Comparison of ENCODE assay signal across 8 cellular contexts in the genomic region with DNA sequence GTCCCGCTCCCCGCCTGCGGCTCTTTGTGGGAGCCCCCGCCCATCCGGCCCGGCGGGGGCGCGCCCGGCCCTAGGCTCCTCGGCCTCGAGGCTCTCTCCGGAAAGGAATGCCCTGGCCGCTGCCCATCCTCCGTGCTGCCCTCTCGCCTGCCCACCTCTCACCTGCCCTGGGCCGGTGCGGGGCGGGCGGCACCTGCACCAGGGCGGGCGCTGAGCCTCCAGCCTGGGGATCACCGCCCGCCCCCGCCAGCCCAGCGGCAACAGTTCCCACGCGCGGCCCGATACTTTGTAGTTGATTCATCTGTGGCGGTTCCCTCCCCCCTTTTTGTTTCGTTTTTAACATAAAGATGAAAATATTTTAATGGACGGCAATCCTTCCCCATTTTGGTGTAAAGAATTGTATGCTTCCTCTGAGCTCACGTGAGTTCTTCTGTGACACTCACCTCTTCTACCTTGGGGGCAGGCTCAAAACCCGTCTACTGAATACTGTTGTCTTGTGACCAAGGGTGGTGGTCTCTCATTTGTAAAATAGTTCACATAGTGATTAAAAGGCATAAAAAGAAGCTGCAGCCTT. TPM values are rescaled to one million over a fixed set of nuclear protein-coding genes. Genes with fewer than 3 reads are reported as not detected.
A peak's percentile ranks its signal among the peaks of the same experiment; 100 is the strongest.
DNase-seq lines count a peak whose midpoint lies in the region; ATAC-seq and TF ChIP-seq lines count a peak whose summit lies in the region.

No MANE protein-coding gene starts in this region.

- H3K27me3 ChIP-seq in NT2/D1 (ENCODE audit: insufficient read depth, insufficient read length), result peaks cover 28% of the 10 kb centered on the region

- TF ChIP-seq CTCF in GM13977 (IDR thresholded peaks at IDR 0.05; ENCODE audit: extremely low read depth, insufficient read depth, missing control alignments) (no peak), fibroblast of villous mesenchyme (IDR thresholded peaks at IDR 0.05; ENCODE audit: insufficient read depth, low read depth, low read length) (no peak), retinal pigment epithelial cell (conservative IDR thresholded peaks at IDR 0.05; ENCODE audit: low read depth, low read length) (no peak)

- ATAC-seq in GM21825 (IDR thresholded peaks at IDR 0.05; ENCODE audit: unreplicated experiment) (no peak), HG03095 (IDR thresholded peaks at IDR 0.05; ENCODE audit: unreplicated experiment) (no peak)

- no peaks in the 10 kb centered on the region for H3K9me3 Mint-ChIP-seq in activated T-helper 2 cell treated with anti-CD3 and anti-CD28 coated beads, Interferon-gamma antibody, Interleukin-2, Interleukin-4, amounts not matched to agents 10 μg/mL and 5 μg/mL and 100 μg/mL, durations not matched to agents 14 hours and 24 hours and 36 hours

- peak overlapping the region; percentile 42 for H3K9ac ChIP-seq in NT2/D1 (ENCODE audit: insufficient read length, low read depth)

- peak overlapping the region; percentile 91 for H3K27ac Mint-ChIP-seq in activated T-helper 2 cell treated with anti-CD3 and anti-CD28 coated beads, Interferon-gamma antibody, Interleukin-2, Interleukin-4, amounts not matched to agents 10 μg/mL and 5 μg/mL and 100 μg/mL, durations not matched to agents 14 hours and 24 hours and 36 hours

- peak overlapping the region; percentile 94 for H3K4me3 Mint-ChIP-seq in activated T-helper 2 cell treated with anti-CD3 and anti-CD28 coated beads, Interferon-gamma antibody, Interleukin-2, Interleukin-4, amounts not matched to agents 10 μg/mL and 5 μg/mL and 100 μg/mL, durations not matched to agents 14 hours and 24 hours and 36 hours (ENCODE audit: low read depth)

- peak overlapping the region; percentile 54 for H3K4me3 ChIP-seq in NT2/D1 (ENCODE audit: insufficient read length, low read depth)
- H3K4me3 ChIP-seq in fibroblast of villous mesenchyme (ENCODE audit: low read depth, low read length), result peak overlapping the region; percentile 73
- H3K4me3 ChIP-seq in retinal pigment epithelial cell (ENCODE audit: low read length), result peak overlapping the region; percentile 58

- in situ Hi-C loops in GM13977 (cut with MboI; ENCODE audit: low pct_unique_long_range_greater_than_20kb, low sequenced_read_pairs, unreplicated experiment), result loop anchor here (10.0 kb wide), 1 partner anchor 104 kb away; no protein-coding TSS in a partner anchor

- H3K36me3 ChIP-seq in NT2/D1 (ENCODE audit: insufficient read depth, insufficient read length, low read length), result no peaks in the 10 kb centered on the region

- no peaks in the 10 kb centered on the region for H3K27me3 Mint-ChIP-seq in activated T-helper 2 cell treated with anti-CD3 and anti-CD28 coated beads, Interferon-gamma antibody, Interleukin-2, Interleukin-4, amounts not matched to agents 10 μg/mL and 5 μg/mL and 100 μg/mL, durations not matched to agents 14 hours and 24 hours and 36 hours (ENCODE audit: low read depth)

- DNase-seq in GM13977 (ENCODE audit: low spot score), result peak; percentile 79
- DNase-seq in NT2/D1 (ENCODE audit: low read depth, low spot score), result no peak
- DNase-seq in activated T-helper 2 cell treated with anti-CD3 and anti-CD28 coated beads, Interferon-gamma antibody, Interleukin-2, Interleukin-4, amounts not matched to agents 10 μg/mL and 5 μg/mL and 100 μg/mL, durations not matched to agents 14 hours and 24 hours and 36 hours (ENCODE audit: low spot score), result peak; percentile 65
- DNase-seq in fibroblast of villous mesenchyme (ENCODE audit: low read depth), result peak; percentile 51
- no peak for DNase-seq in retinal pigment epithelial cell (ENCODE audit: low read depth)
- no peak for DNase-seq in GDM1 (lab: John Stamatoyannopoulos, UW)

- H3K9me3 ChIP-seq in NT2/D1 (ENCODE audit: insufficient read depth, low read length), result no peaks in the 10 kb centered on the region

- peaks cover 54% of the 10 kb centered on the region for H3K4me1 Mint-ChIP-seq in activated T-helper 2 cell treated with anti-CD3 and anti-CD28 coated beads, Interferon-gamma antibody, Interleukin-2, Interleukin-4, amounts not matched to agents 10 μg/mL and 5 μg/mL and 100 μg/mL, durations not matched to agents 14 hours and 24 hours and 36 hours (ENCODE audit: low read depth)

- peaks cover 9% of the 10 kb centered on the region for H3K4me1 ChIP-seq in NT2/D1 (ENCODE audit: insufficient read depth, insufficient read length)

- intact Hi-C loops in activated T-helper 2 cell treated with anti-CD3 and anti-CD28 coated beads, Interferon-gamma antibody, Interleukin-2, Interleukin-4, amounts not matched to agents 10 μg/mL and 5 μg/mL and 100 μg/mL, durations not matched to agents 14 hours and 24 hours and 36 hours (cut with micrococcal nuclease), result loop anchor here (1.0 to 5.0 kb wide), 4 partner anchors 11 to 160 kb away; no protein-coding TSS in a partner anchor

- peaks cover 39% of the 10 kb centered on the region for H3K36me3 Mint-ChIP-seq in activated T-helper 2 cell treated with anti-CD3 and anti-CD28 coated beads, Interferon-gamma antibody, Interleukin-2, Interleukin-4, amounts not matched to agents 10 μg/mL and 5 μg/mL and 100 μg/mL, durations not matched to agents 14 hours and 24 hours and 36 hours (ENCODE audit: low read depth)

RNA-seq across cellular contexts. Expression of a gene that starts 1.9 kb away (rescaled TPM):
- total RNA-seq in activated T-helper 2 cell treated with anti-CD3 and anti-CD28 coated beads, Interferon-gamma antibody, Interleukin-2, Interleukin-4, amounts not matched to agents 10 μg/mL and 5 μg/mL and 100 μg/mL, durations not matched to agents 14 hours and 24 hours and 36 hours, result 127 and 132 TPM in 2 replicates
- 13.8 and 25.4 TPM in 2 replicates for total RNA-seq in fibroblast of villous mesenchyme

Comparison
In these comparisons a context has a peak if more than half of its experiments do, and no peak if none do; other contexts are left out.
1. DNase-seq: peak in GM13977 (single experiment), activated T-helper 2 cell treated with anti-CD3 and anti-CD28 coated beads, Interferon-gamma antibody, Interleukin-2, Interleukin-4, amounts not matched to agents 10 μg/mL and 5 μg/mL and 100 μg/mL, durations not matched to agents 14 hours and 24 hours and 36 hours (single experiment) and fibroblast of villous mesenchyme (single experiment); none in NT2/D1 (single experiment), retinal pigment epithelial cell (single experiment) and GDM1 (single experiment).
2. Peak in every context shown above with its lines, with median percentiles within 50 percentile points of each other: H3K4me3 ChIP-seq.